Comparison of ENCODE assay signal across 1 cellular context in the genomic region with DNA sequence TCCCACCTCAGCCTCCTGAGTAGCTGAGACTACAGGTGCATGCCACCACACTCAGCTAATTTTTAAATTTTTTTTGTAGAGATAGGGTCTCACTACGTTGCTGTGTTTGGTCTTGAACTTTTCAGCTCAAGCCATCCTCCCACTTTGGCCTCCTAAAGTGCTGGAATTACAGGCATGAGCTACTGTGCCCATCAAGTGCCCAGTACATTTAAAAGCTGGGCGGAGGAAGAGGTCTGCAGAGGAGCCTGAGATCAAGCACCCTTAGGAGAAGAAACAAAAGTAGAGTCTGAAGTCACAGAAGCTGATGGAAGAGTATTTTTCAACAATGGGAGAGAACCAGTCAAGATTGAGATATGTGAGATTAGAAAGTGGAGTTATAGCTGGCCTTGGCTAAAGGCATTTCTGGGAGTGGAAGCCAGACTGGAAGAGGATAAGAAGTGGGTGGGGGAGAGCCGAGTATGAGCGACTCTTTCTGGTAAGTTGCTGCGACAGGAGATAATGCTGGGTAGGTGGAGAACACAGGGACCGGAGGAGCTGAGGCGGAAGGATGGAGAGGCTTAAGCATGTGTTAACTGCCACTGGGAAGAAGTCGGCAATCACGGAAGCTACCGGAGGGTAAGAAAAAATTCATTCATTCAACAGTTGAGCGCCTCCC.
TF ChIP-seq lines count a peak whose summit lies in the region.

No MANE protein-coding gene starts in this region.

TF ChIP-seq in K562, 482 proteins besides CTCF, POLR2A, EP300 and RAD21 (continued from another document and continues in another):
- TF ChIP-seq, protein P1, sequence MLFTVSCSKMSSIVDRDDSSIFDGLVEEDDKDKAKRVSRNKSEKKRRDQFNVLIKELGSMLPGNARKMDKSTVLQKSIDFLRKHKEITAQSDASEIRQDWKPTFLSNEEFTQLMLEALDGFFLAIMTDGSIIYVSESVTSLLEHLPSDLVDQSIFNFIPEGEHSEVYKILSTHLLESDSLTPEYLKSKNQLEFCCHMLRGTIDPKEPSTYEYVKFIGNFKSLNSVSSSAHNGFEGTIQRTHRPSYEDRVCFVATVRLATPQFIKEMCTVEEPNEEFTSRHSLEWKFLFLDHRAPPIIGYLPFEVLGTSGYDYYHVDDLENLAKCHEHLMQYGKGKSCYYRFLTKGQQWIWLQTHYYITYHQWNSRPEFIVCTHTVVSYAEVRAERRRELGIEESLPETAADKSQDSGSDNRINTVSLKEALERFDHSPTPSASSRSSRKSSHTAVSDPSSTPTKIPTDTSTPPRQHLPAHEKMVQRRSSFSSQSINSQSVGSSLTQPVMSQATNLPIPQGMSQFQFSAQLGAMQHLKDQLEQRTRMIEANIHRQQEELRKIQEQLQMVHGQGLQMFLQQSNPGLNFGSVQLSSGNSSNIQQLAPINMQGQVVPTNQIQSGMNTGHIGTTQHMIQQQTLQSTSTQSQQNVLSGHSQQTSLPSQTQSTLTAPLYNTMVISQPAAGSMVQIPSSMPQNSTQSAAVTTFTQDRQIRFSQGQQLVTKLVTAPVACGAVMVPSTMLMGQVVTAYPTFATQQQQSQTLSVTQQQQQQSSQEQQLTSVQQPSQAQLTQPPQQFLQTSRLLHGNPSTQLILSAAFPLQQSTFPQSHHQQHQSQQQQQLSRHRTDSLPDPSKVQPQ (CRISPR knock-in tag; IDR thresholded peaks at IDR 0.05; ENCODE audit: borderline replicate concordance) = no peak
- TF ChIP-seq NFATC3 (IDR thresholded peaks at IDR 0.05) = no peak
- no peak for TF ChIP-seq ZNF644 (tag; IDR thresholded peaks at IDR 0.05; ENCODE audit: low read depth)
- no peak for TF ChIP-seq ZC3H4 (CRISPR knock-in tag; IDR thresholded peaks at IDR 0.05; ENCODE audit: borderline replicate concordance)
- TF ChIP-seq, protein P2, sequence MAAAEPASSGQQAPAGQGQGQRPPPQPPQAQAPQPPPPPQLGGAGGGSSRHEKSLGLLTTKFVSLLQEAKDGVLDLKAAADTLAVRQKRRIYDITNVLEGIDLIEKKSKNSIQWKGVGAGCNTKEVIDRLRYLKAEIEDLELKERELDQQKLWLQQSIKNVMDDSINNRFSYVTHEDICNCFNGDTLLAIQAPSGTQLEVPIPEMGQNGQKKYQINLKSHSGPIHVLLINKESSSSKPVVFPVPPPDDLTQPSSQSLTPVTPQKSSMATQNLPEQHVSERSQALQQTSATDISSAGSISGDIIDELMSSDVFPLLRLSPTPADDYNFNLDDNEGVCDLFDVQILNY (CRISPR knock-in tag; IDR thresholded peaks at IDR 0.05) = no peak
- TF ChIP-seq, protein P3, sequence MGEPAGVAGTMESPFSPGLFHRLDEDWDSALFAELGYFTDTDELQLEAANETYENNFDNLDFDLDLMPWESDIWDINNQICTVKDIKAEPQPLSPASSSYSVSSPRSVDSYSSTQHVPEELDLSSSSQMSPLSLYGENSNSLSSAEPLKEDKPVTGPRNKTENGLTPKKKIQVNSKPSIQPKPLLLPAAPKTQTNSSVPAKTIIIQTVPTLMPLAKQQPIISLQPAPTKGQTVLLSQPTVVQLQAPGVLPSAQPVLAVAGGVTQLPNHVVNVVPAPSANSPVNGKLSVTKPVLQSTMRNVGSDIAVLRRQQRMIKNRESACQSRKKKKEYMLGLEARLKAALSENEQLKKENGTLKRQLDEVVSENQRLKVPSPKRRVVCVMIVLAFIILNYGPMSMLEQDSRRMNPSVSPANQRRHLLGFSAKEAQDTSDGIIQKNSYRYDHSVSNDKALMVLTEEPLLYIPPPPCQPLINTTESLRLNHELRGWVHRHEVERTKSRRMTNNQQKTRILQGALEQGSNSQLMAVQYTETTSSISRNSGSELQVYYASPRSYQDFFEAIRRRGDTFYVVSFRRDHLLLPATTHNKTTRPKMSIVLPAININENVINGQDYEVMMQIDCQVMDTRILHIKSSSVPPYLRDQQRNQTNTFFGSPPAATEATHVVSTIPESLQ (CRISPR knock-in tag; IDR thresholded peaks at IDR 0.05) = no peak
- TF ChIP-seq, protein P4, sequence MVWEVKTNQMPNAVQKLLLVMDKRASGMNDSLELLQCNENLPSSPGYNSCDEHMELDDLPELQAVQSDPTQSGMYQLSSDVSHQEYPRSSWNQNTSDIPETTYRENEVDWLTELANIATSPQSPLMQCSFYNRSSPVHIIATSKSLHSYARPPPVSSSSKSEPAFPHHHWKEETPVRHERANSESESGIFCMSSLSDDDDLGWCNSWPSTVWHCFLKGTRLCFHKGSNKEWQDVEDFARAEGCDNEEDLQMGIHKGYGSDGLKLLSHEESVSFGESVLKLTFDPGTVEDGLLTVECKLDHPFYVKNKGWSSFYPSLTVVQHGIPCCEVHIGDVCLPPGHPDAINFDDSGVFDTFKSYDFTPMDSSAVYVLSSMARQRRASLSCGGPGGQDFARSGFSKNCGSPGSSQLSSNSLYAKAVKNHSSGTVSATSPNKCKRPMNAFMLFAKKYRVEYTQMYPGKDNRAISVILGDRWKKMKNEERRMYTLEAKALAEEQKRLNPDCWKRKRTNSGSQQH (CRISPR knock-in tag; IDR thresholded peaks at IDR 0.05) = no peak; the same call in 1 of the 2 replicates
- no peak for TF ChIP-seq FOXP1 (CRISPR knock-in tag; IDR thresholded peaks at IDR 0.05)
- TF ChIP-seq, protein P5, sequence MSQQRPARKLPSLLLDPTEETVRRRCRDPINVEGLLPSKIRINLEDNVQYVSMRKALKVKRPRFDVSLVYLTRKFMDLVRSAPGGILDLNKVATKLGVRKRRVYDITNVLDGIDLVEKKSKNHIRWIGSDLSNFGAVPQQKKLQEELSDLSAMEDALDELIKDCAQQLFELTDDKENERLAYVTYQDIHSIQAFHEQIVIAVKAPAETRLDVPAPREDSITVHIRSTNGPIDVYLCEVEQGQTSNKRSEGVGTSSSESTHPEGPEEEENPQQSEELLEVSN (IDR thresholded peaks at IDR 0.05; ENCODE audit: borderline replicate concordance in 1 of 2, extremely low read depth in 1 of 2, insufficient read depth in 1 of 2, insufficient read length in 1 of 2, low read depth in 1 of 2, low read length in 1 of 2, poor library complexity in 1 of 2, severe bottlenecking in 1 of 2) = peak in 1 of 2 experiments; percentile 47
- no peak for TF ChIP-seq EGR1 (conservative IDR thresholded peaks at IDR 0.05)
- no peak for TF ChIP-seq MEF2A (IDR thresholded peaks at IDR 0.05; ENCODE audit: control insufficient read depth, low read depth, low read length)
- TF ChIP-seq GTF2E2 (tag; IDR thresholded peaks at IDR 0.05) = no peak
- TF ChIP-seq ZNF124 (CRISPR knock-in tag; IDR thresholded peaks at IDR 0.05) = no peak
- TF ChIP-seq SRSF1 (IDR thresholded peaks at IDR 0.05; ENCODE audit: low read depth, low read length) = no peak
- TF ChIP-seq SRSF9 (IDR thresholded peaks at IDR 0.05; ENCODE audit: borderline replicate concordance, low read depth, low read length) = no peak
- TF ChIP-seq, protein P6, sequence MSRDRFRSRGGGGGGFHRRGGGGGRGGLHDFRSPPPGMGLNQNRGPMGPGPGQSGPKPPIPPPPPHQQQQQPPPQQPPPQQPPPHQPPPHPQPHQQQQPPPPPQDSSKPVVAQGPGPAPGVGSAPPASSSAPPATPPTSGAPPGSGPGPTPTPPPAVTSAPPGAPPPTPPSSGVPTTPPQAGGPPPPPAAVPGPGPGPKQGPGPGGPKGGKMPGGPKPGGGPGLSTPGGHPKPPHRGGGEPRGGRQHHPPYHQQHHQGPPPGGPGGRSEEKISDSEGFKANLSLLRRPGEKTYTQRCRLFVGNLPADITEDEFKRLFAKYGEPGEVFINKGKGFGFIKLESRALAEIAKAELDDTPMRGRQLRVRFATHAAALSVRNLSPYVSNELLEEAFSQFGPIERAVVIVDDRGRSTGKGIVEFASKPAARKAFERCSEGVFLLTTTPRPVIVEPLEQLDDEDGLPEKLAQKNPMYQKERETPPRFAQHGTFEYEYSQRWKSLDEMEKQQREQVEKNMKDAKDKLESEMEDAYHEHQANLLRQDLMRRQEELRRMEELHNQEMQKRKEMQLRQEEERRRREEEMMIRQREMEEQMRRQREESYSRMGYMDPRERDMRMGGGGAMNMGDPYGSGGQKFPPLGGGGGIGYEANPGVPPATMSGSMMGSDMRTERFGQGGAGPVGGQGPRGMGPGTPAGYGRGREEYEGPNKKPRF (IDR thresholded peaks at IDR 0.05; ENCODE audit: low read depth, low read length) = no peak
- TF ChIP-seq BRD9 (IDR thresholded peaks at IDR 0.05; ENCODE audit: low read depth, partially characterized antibody) = peak; percentile 75
- TF ChIP-seq NR2C2 (CRISPR knock-in tag; IDR thresholded peaks at IDR 0.05) = no peak
- no peak for TF ChIP-seq NR2C2 (tag; IDR thresholded peaks at IDR 0.05)
- peak; percentile 50 for TF ChIP-seq CBFA2T3 (IDR thresholded peaks at IDR 0.05)
- TF ChIP-seq SMAD4 (CRISPR knock-in tag; conservative IDR thresholded peaks at IDR 0.05) = no peak
- TF ChIP-seq ZFP1 (CRISPR knock-in tag; IDR thresholded peaks at IDR 0.05) = no peak
- TF ChIP-seq, protein P7, sequence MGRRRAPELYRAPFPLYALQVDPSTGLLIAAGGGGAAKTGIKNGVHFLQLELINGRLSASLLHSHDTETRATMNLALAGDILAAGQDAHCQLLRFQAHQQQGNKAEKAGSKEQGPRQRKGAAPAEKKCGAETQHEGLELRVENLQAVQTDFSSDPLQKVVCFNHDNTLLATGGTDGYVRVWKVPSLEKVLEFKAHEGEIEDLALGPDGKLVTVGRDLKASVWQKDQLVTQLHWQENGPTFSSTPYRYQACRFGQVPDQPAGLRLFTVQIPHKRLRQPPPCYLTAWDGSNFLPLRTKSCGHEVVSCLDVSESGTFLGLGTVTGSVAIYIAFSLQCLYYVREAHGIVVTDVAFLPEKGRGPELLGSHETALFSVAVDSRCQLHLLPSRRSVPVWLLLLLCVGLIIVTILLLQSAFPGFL (CRISPR knock-in tag; IDR thresholded peaks at IDR 0.05) = no peak
- TF ChIP-seq MYBL2 (IDR thresholded peaks at IDR 0.05; ENCODE audit: low read depth) = no peak
- TF ChIP-seq MYBL2 (CRISPR knock-in tag; IDR thresholded peaks at IDR 0.05; ENCODE audit: borderline replicate concordance) = no peak
- no peak for TF ChIP-seq KLF6 (CRISPR knock-in tag; IDR thresholded peaks at IDR 0.05; ENCODE audit: borderline replicate concordance)
- TF ChIP-seq KDM5B (IDR thresholded peaks at IDR 0.05; ENCODE audit: insufficient replicate concordance, low read depth, low read length) = peak; percentile 19
- TF ChIP-seq LEF1 (IDR thresholded peaks at IDR 0.05) = 0 out of 2 replicates have a peak, but pooled peaks have one; percentile 49
- no peak for TF ChIP-seq NR2C1 (IDR thresholded peaks at IDR 0.05)
- TF ChIP-seq NR2C1 (tag; IDR thresholded peaks at IDR 0.05) = no peak
- no peak for TF ChIP-seq EP400 (IDR thresholded peaks at IDR 0.05)
- no peak for TF ChIP-seq RBM22 (IDR thresholded peaks at IDR 0.05; ENCODE audit: low read depth, low read length, poor library complexity, severe bottlenecking)
- TF ChIP-seq ARID1B (IDR thresholded peaks at IDR 0.05) = peak; percentile 74
- TF ChIP-seq PCBP1 (IDR thresholded peaks at IDR 0.05; ENCODE audit: low read depth, low read length, poor library complexity, severe bottlenecking) = no peak
- no peak for TF ChIP-seq RBM14 (IDR thresholded peaks at IDR 0.05; ENCODE audit: borderline replicate concordance, insufficient read depth, low read depth, low read length)
- TF ChIP-seq MTA2 (IDR thresholded peaks at IDR 0.05; ENCODE audit: low read depth) = no peak
- TF ChIP-seq ZNF133 (CRISPR knock-in tag; IDR thresholded peaks at IDR 0.05) = no peak
- TF ChIP-seq, protein P8, sequence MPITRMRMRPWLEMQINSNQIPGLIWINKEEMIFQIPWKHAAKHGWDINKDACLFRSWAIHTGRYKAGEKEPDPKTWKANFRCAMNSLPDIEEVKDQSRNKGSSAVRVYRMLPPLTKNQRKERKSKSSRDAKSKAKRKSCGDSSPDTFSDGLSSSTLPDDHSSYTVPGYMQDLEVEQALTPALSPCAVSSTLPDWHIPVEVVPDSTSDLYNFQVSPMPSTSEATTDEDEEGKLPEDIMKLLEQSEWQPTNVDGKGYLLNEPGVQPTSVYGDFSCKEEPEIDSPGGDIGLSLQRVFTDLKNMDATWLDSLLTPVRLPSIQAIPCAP (CRISPR knock-in tag; IDR thresholded peaks at IDR 0.05; ENCODE audit: borderline replicate concordance) = no peak
- no peak for TF ChIP-seq HIVEP1 (CRISPR knock-in tag; IDR thresholded peaks at IDR 0.05)
- no peak for TF ChIP-seq FOXA3 (CRISPR knock-in tag; conservative IDR thresholded peaks at IDR 0.05 in 1 of 2, IDR thresholded peaks at IDR 0.05 in 1 of 2)
- TF ChIP-seq ZNF311 (CRISPR knock-in tag; IDR thresholded peaks at IDR 0.05) = no peak
- TF ChIP-seq MTA1 (IDR thresholded peaks at IDR 0.05; ENCODE audit: borderline replicate concordance) = peak; percentile 69; the same call in 1 of the 2 replicates
- no peak for TF ChIP-seq GABPB1 (CRISPR knock-in tag; IDR thresholded peaks at IDR 0.05)
- TF ChIP-seq NCOA1 (IDR thresholded peaks at IDR 0.05; ENCODE audit: low read depth) = no peak; the same call in 1 of the 2 replicates
- TF ChIP-seq ZNF282 (CRISPR knock-in tag; IDR thresholded peaks at IDR 0.05) = no peak
- TF ChIP-seq ZNF121 (CRISPR knock-in tag; conservative IDR thresholded peaks at IDR 0.05) = no peak
- TF ChIP-seq, protein P9, sequence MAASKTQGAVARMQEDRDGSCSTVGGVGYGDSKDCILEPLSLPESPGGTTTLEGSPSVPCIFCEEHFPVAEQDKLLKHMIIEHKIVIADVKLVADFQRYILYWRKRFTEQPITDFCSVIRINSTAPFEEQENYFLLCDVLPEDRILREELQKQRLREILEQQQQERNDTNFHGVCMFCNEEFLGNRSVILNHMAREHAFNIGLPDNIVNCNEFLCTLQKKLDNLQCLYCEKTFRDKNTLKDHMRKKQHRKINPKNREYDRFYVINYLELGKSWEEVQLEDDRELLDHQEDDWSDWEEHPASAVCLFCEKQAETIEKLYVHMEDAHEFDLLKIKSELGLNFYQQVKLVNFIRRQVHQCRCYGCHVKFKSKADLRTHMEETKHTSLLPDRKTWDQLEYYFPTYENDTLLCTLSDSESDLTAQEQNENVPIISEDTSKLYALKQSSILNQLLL (CRISPR knock-in tag; IDR thresholded peaks at IDR 0.05; ENCODE audit: borderline replicate concordance) = no peak
- no peak for TF ChIP-seq ZBTB17 (CRISPR knock-in tag; IDR thresholded peaks at IDR 0.05)
- TF ChIP-seq, protein P10, sequence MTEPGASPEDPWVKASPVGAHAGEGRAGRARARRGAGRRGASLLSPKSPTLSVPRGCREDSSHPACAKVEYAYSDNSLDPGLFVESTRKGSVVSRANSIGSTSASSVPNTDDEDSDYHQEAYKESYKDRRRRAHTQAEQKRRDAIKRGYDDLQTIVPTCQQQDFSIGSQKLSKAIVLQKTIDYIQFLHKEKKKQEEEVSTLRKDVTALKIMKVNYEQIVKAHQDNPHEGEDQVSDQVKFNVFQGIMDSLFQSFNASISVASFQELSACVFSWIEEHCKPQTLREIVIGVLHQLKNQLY (CRISPR knock-in tag; conservative IDR thresholded peaks at IDR 0.05) = no peak
- TF ChIP-seq ZNF140 (CRISPR knock-in tag; IDR thresholded peaks at IDR 0.05) = no peak
- TF ChIP-seq NCOA4 (IDR thresholded peaks at IDR 0.05; ENCODE audit: partially characterized antibody) = no peak
- no peak for TF ChIP-seq RHOXF2B (CRISPR knock-in tag; conservative IDR thresholded peaks at IDR 0.05)
- no peak for TF ChIP-seq ZBTB1 (CRISPR knock-in tag; IDR thresholded peaks at IDR 0.05; ENCODE audit: borderline replicate concordance, low read depth)
- no peak for TF ChIP-seq BRD4 (IDR thresholded peaks at IDR 0.05)
- no peak for TF ChIP-seq ZNF347 (CRISPR knock-in tag; IDR thresholded peaks at IDR 0.05; ENCODE audit: low read depth)
- TF ChIP-seq ZNF174 (CRISPR knock-in tag; IDR thresholded peaks at IDR 0.05) = no peak
- TF ChIP-seq MECOM (CRISPR knock-in tag; IDR thresholded peaks at IDR 0.05) = 0 out of 2 replicates have a peak, but pooled peaks have one; percentile 19
- no peak for TF ChIP-seq DDX20 (tag; IDR thresholded peaks at IDR 0.05; ENCODE audit: low read depth)
- TF ChIP-seq NCOR1 (IDR thresholded peaks at IDR 0.05) = no peak; the same call in 1 of the 2 replicates
- TF ChIP-seq TARDBP (IDR thresholded peaks at IDR 0.05) = no peak
- no peak for TF ChIP-seq ZNF717 (CRISPR knock-in tag; IDR thresholded peaks at IDR 0.05)
- no peak for TF ChIP-seq MAFK (IDR thresholded peaks at IDR 0.05; ENCODE audit: low read length)
